8 cellular contexts compared by ENCODE assay signal in the genomic region with DNA sequence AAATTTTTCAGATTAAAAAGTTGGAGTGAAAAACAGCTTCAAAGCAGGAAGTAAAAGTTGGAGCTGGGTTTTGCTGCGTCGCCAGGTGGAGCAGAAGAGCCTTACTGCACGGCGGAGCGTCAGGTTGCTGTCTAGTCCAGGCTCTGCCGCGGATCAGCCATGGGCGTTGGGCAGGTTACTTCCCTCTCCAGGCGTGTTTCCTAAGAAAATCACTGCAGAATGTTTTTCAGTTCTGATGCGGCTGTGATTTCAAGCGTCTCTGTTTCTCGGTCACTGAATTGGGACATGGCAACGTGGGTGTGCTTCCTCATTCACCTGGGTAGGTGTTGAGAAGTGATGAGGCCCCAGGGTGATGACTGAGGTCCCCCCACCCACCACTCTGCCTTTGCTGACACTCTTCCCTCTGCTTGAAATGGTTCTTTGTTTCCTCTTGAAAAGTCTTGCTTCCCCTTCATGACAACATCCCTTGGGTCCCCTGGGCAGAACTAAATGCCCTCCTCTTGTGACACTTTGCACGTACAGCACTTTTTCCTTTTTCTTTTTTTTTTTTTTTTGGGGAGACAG. TPM values are rescaled to one million over a fixed set of nuclear protein-coding genes. Genes with fewer than 3 reads are reported as not detected.
DNase-seq lines count a peak whose midpoint lies in the region; ATAC-seq and TF ChIP-seq lines count a peak whose summit lies in the region.

No MANE protein-coding gene starts in this region.

- no peaks in the 10 kb centered on the region for H3K27me3 Mint-ChIP-seq in activated naive CD8-positive, alpha-beta T cell treated with anti-CD3 and anti-CD28 coated beads, Interleukin-2, amount 50 U/mL, for 24 hours

- POLR2A ChIA-PET in PC-9 (lab: Charles Lee; ENCODE audit: unreplicated experiment) = interaction anchor here (1.0 kb wide), 1 partner anchor 121 kb away, joined by 7 read pairs; no protein-coding TSS in a partner anchor

- no peaks in the 10 kb centered on the region for H4K20me1 ChIP-seq in PC-9 (ENCODE audit: insufficient read depth)

- H3K9me3 ChIP-seq in PC-9 (ENCODE audit: insufficient read depth, low read depth) = no peaks in the 10 kb centered on the region

- H3K36me3 ChIP-seq in PC-9 (ENCODE audit: low read depth) = no peaks in the 10 kb centered on the region

- peaks cover 16% of the 10 kb centered on the region; the same call in 1 of the 2 replicates for H3F3A ChIP-seq in PC-9 (ENCODE audit: insufficient read depth, low read depth)

- no peak overlapping the region for H3K4me3 ChIP-seq in PC-9

- no peaks in the 10 kb centered on the region for H3K27me3 ChIP-seq in PC-9 (ENCODE audit: insufficient read depth, low read depth)

- no peak overlapping the region for H2AFZ ChIP-seq in PC-9

- peak overlapping the region; percentile 84 for H3K4me3 Mint-ChIP-seq in activated naive CD8-positive, alpha-beta T cell treated with anti-CD3 and anti-CD28 coated beads, Interleukin-2, amount 50 U/mL, for 24 hours

- no peaks in the 10 kb centered on the region for H3K9me2 ChIP-seq in PC-9 (ENCODE audit: insufficient read depth)

- H3K4me1 ChIP-seq in PC-9 (replicated peaks; ENCODE audit: insufficient read depth) = peaks cover 29% of the 10 kb centered on the region

- peaks cover 97% of the 10 kb centered on the region for H3K4me1 Mint-ChIP-seq in activated naive CD8-positive, alpha-beta T cell treated with anti-CD3 and anti-CD28 coated beads, Interleukin-2, amount 50 U/mL, for 24 hours

- CTCF ChIA-PET in PC-9 (lab: Charles Lee) = interaction anchor here (0.5 to 1.0 kb wide), 3 partner anchors 35 to 122 kb away, joined by 3 to 6 read pairs (median 4); no protein-coding TSS in a partner anchor

- TF ChIP-seq CTCF in PC-9 (conservative IDR thresholded peaks at IDR 0.05) = peak; percentile 47

- no peak overlapping the region for H3K27ac ChIP-seq in PC-9

- BruUV-seq in PC-9 (replicated peaks; lab: Mats Ljungman, UMichigan) = no TSS peak

- DNase-seq in PC-9 = peak; percentile 28 to 53
- peak; percentile 69 for DNase-seq in activated naive CD8-positive, alpha-beta T cell treated with anti-CD3 and anti-CD28 coated beads, Interleukin-2, amount 50 U/mL, for 24 hours
- peak; percentile 29 for DNase-seq in renal cortical epithelial cell (ENCODE audit: low read depth)
- DNase-seq in NCI-H774 (lab: John Stamatoyannopoulos, UW) = no peak
- no peak for DNase-seq in NCI-H1436 treated with DMSO at 0.1 percent for 48 hours (lab: John Stamatoyannopoulos, UW)
- no peak for DNase-seq in DMS53 (lab: John Stamatoyannopoulos, UW)

- no peaks in the 10 kb centered on the region for H3K9me3 Mint-ChIP-seq in activated naive CD8-positive, alpha-beta T cell treated with anti-CD3 and anti-CD28 coated beads, Interleukin-2, amount 50 U/mL, for 24 hours

- H3K36me3 Mint-ChIP-seq in activated naive CD8-positive, alpha-beta T cell treated with anti-CD3 and anti-CD28 coated beads, Interleukin-2, amount 50 U/mL, for 24 hours (ENCODE audit: low read depth) = peaks cover 38% of the 10 kb centered on the region

- peak overlapping the region; percentile 98 for H3K27ac Mint-ChIP-seq in activated naive CD8-positive, alpha-beta T cell treated with anti-CD3 and anti-CD28 coated beads, Interleukin-2, amount 50 U/mL, for 24 hours

- H3K4me2 ChIP-seq in PC-9 = peak overlapping the region; percentile 42

- intact Hi-C loops in PC-9 (cut with micrococcal nuclease; ENCODE audit: unreplicated experiment) = loop anchor here (2.0 to 10.0 kb wide), 3 partner anchors 34 to 302 kb away; a partner anchor contains a TSS

- peak; percentile 28 for ATAC-seq in GM21717 (IDR thresholded peaks at IDR 0.05; ENCODE audit: unreplicated experiment)
- no peak for ATAC-seq in activated naive CD8-positive, alpha-beta T cell treated with anti-CD3 and anti-CD28 coated beads, Interleukin-2, amount 50 U/mL, for 24 hours
- ATAC-seq in GM18498 (IDR thresholded peaks at IDR 0.05; ENCODE audit: unreplicated experiment) = no peak

- H3K79me2 ChIP-seq in PC-9 (ENCODE audit: low read depth) = no peaks in the 10 kb centered on the region

RNA-seq across cellular contexts. Expression of a gene that starts 7.6 kb away (rescaled TPM):
- total RNA-seq in PC-9 (2021) (4.9 and 5.9 TPM in 2 replicates), renal cortical epithelial cell (20.4 and 62.5 TPM in 2 replicates)

Comparison
In these comparisons a context has a peak if more than half of its experiments do, and no peak if none do; other contexts are left out.
1. DNase-seq: peak in PC-9 (2 of 2), activated naive CD8-positive, alpha-beta T cell treated with anti-CD3 and anti-CD28 coated beads, Interleukin-2, amount 50 U/mL, for 24 hours (single experiment) and renal cortical epithelial cell (single experiment); none in NCI-H774 (single experiment), NCI-H1436 treated with DMSO at 0.1 percent for 48 hours (single experiment) and DMS53 (single experiment).